In the genomic region with DNA sequence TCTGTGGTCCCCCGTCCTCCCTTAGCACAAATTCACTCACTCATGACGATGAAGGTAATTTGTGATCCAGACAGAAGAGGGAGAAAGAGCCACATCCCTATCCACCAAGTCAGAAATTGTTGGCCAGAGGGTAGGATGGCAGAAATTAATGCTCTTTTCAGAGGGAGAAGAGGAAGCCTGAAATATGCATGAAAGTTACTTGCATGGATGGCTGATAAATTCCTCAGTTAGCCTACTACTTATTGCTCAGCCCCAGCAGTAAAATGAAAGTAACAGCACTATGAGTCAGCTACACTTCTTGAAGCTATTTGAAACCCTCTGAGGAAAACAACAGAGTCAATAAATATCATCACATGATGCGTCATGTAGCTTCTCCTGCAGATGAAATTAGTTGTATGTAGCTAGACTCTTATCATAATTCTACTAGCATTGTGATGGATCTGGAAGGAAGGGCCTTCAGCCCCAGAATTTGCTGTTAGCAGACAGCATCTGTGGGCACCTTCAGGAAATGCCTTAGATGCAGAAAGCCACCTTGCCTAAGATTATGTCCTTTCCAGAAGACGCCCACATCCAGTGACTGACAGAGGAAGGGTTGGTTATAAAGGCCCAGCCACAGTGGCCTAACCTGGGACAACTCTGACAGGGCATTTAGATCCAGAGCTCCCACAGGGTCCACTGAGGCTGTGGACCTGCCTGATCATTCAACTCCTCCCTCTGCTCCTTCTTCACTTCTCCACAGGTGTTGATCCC, we compare ENCODE assay signal across 8 cellular contexts.
DNase-seq lines count a peak whose midpoint lies in the region; ATAC-seq and TF ChIP-seq lines count a peak whose summit lies in the region.

No MANE protein-coding gene starts in this region.

- H3K4me3 ChIP-seq in tibial nerve: peak overlapping the region in 1 of 4 donors; percentile 16

- TF ChIP-seq EP300 in tibial nerve (IDR thresholded peaks at IDR 0.05): peak in 1 of 2 donors; percentile 29

- H3K4me1 ChIP-seq in tibial nerve: peaks cover 0 to 12% (median 8%) of the 10 kb centered on the region in 4 donors

- H3K4me3 Mint-ChIP-seq in osteocyte (ENCODE audit: unreplicated experiment): no peak overlapping the region

- peaks cover 8% of the 10 kb centered on the region for H3K4me1 Mint-ChIP-seq in osteocyte (ENCODE audit: unreplicated experiment)

- H3K27me3 Mint-ChIP-seq in osteocyte (ENCODE audit: unreplicated experiment): peaks cover 4% of the 10 kb centered on the region

- no peak for TF ChIP-seq POLR2A in tibial nerve (IDR thresholded peaks at IDR 0.05)

- H3K27ac ChIP-seq in tibial nerve: peak overlapping the region in 2 of 4 donors; percentile 54 to 86

- peak; percentile 7 for DNase-seq in COLO829 (ENCODE audit: low spot score)
- DNase-seq in dermis blood vessel endothelial cell: peak; percentile 63
- DNase-seq in osteocyte (ENCODE audit: extremely low spot score, unreplicated experiment): no peak
- no peak for DNase-seq in activated effector memory CD4-positive, alpha-beta T cell treated with Interleukin-2 at 50 U/mL for 16 hours
- DNase-seq in iPS-NIHi11 (ENCODE audit: low spot score): no peak
- DNase-seq in tibial nerve (ENCODE audit: low spot score in 2 of 2): no peak

- no peaks in the 10 kb centered on the region for H3K9me3 Mint-ChIP-seq in osteocyte (ENCODE audit: unreplicated experiment)

- peak; percentile 42 for ATAC-seq in GM19463 (IDR thresholded peaks at IDR 0.05; ENCODE audit: unreplicated experiment)
- ATAC-seq in HG03575 (IDR thresholded peaks at IDR 0.05; ENCODE audit: extremely low read depth, insufficient number of reproducible peaks, low FRiP score, unreplicated experiment): peak; percentile 73

- no peaks in the 10 kb centered on the region for H3K27me3 ChIP-seq in tibial nerve

- no peaks in the 10 kb centered on the region for H3K9me3 ChIP-seq in tibial nerve

- no peaks in the 10 kb centered on the region for H3K36me3 Mint-ChIP-seq in osteocyte (ENCODE audit: unreplicated experiment)

- no peak overlapping the region for H3K27ac Mint-ChIP-seq in osteocyte (ENCODE audit: unreplicated experiment)

- TF ChIP-seq CTCF in osteocyte (IDR thresholded peaks at IDR 0.05) (peak; percentile 36), tibial nerve (IDR thresholded peaks at IDR 0.05) (peak in 2 of 5 experiments; percentile 38 to 50)

- H3K36me3 ChIP-seq in tibial nerve: no peaks in the 10 kb centered on the region

- WGBS in tibial nerve, 2 donors: 54 to 56% methylated on average over 4 of the region's 4 CpGs

Comparison
In these comparisons a context has a peak if more than half of its experiments do, and no peak if none do; other contexts are left out.
1. DNase-seq: peak in COLO829 (single experiment) and dermis blood vessel endothelial cell (single experiment); none in osteocyte (single experiment), activated effector memory CD4-positive, alpha-beta T cell treated with Interleukin-2 at 50 U/mL for 16 hours (single experiment), iPS-NIHi11 (single experiment) and tibial nerve (0 of 2).